1 cellular context compared by ENCODE assay signal in the genomic region with DNA sequence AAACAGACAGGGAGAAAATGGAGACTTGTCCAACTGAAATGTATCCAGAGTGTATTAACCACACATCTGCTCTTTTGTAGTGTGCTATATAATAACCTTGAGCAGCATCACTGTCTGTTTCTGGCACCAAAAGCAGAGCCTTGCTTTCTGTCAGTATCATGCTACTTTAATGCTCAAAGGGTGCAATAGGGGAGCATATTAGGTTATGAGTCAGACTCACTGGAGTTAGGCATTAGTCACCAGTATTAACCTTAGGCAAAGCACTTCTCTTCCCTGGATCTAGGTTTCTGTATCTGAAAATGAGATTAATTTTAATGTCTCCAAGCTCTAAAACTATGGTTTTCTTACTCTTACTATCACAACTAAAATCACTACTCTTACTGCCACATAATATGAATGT.
TF ChIP-seq lines count a peak whose summit lies in the region.

No MANE protein-coding gene starts in this region.

TF ChIP-seq in HepG2, 621 proteins besides CTCF, POLR2A, EP300 and RAD21:
- TF ChIP-seq, protein P1, sequence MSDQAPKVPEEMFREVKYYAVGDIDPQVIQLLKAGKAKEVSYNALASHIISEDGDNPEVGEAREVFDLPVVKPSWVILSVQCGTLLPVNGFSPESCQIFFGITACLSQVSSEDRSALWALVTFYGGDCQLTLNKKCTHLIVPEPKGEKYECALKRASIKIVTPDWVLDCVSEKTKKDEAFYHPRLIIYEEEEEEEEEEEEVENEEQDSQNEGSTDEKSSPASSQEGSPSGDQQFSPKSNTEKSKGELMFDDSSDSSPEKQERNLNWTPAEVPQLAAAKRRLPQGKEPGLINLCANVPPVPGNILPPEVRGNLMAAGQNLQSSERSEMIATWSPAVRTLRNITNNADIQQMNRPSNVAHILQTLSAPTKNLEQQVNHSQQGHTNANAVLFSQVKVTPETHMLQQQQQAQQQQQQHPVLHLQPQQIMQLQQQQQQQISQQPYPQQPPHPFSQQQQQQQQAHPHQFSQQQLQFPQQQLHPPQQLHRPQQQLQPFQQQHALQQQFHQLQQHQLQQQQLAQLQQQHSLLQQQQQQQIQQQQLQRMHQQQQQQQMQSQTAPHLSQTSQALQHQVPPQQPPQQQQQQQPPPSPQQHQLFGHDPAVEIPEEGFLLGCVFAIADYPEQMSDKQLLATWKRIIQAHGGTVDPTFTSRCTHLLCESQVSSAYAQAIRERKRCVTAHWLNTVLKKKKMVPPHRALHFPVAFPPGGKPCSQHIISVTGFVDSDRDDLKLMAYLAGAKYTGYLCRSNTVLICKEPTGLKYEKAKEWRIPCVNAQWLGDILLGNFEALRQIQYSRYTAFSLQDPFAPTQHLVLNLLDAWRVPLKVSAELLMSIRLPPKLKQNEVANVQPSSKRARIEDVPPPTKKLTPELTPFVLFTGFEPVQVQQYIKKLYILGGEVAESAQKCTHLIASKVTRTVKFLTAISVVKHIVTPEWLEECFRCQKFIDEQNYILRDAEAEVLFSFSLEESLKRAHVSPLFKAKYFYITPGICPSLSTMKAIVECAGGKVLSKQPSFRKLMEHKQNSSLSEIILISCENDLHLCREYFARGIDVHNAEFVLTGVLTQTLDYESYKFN (CRISPR knock-in tag; conservative IDR thresholded peaks at IDR 0.05) = no peak
- no peak for TF ChIP-seq NKX3-1 (CRISPR knock-in tag; IDR thresholded peaks at IDR 0.05)
- TF ChIP-seq, protein P2, sequence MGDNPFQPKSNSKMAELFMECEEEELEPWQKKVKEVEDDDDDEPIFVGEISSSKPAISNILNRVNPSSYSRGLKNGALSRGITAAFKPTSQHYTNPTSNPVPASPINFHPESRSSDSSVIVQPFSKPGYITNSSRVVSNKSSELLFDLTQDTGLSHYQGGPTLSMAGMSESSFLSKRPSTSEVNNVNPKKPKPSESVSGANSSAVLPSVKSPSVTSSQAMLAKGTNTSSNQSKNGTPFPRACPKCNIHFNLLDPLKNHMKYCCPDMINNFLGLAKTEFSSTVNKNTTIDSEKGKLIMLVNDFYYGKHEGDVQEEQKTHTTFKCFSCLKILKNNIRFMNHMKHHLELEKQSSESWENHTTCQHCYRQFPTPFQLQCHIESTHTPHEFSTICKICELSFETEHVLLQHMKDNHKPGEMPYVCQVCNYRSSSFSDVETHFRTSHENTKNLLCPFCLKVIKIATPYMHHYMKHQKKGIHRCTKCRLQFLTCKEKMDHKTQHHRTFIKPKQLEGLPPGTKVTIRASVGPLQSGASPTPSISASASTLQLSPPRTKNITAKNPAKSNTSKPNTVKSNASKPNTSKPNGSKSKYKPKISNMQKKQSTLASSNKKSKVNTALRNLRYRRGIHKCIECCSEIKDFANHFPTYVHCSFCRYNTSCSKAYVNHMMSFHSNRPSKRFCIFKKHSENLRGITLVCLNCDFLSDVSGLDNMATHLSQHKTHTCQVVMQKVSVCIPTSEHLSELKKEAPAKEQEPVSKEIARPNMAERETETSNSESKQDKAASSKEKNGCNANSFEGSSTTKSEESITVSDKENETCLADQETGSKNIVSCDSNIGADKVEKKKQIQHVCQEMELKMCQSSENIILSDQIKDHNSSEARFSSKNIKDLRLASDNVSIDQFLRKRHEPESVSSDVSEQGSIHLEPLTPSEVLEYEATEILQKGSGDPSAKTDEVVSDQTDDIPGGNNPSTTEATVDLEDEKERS (CRISPR knock-in tag; IDR thresholded peaks at IDR 0.05) = no peak
- no peak for TF ChIP-seq RFX5 (IDR thresholded peaks at IDR 0.05; ENCODE audit: low read depth, low read length)
